1 cellular context compared by ENCODE assay signal in the genomic region with DNA sequence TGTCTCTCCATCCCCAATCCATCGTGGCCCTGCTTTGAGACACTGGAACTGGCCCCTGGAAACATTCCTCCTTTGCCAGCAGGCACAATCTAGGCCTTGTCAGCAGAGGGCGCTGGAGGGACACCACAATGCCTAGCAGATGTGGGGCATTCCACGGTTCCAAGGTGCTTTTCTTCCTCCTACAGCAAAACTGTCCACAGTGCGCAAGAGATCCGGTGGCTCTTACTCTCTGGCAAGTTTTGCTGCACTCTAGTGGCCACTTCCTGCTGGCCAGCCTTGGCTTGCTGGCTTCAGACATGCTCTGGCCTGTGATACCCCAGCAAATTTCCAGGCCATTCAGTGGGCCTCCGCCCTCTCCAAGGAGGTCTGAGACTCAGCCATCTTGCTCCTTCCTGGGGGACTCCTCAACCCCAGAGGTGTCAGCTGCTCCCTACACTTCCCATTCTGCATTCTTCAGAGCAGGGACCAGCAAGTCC.
TF ChIP-seq lines count a peak whose summit lies in the region.

No MANE protein-coding gene starts in this region.

TF ChIP-seq in GM12878, 131 proteins besides CTCF, POLR2A, EP300 and RAD21 (continued from another document):
- TF ChIP-seq GATAD2B (conservative IDR thresholded peaks at IDR 0.05; ENCODE audit: low read depth) (0 out of 2 replicates have a peak, but pooled peaks have one; percentile 30), CREM (IDR thresholded peaks at IDR 0.05; ENCODE audit: low read depth) (no peak), FOXM1 (IDR thresholded peaks at IDR 0.05; ENCODE audit: low read depth, low read length) (peak; percentile 45; the same call in 1 of the 2 replicates), IKZF1 (conservative IDR thresholded peaks at IDR 0.05) (peak; percentile 69)
- TF ChIP-seq, protein P1, sequence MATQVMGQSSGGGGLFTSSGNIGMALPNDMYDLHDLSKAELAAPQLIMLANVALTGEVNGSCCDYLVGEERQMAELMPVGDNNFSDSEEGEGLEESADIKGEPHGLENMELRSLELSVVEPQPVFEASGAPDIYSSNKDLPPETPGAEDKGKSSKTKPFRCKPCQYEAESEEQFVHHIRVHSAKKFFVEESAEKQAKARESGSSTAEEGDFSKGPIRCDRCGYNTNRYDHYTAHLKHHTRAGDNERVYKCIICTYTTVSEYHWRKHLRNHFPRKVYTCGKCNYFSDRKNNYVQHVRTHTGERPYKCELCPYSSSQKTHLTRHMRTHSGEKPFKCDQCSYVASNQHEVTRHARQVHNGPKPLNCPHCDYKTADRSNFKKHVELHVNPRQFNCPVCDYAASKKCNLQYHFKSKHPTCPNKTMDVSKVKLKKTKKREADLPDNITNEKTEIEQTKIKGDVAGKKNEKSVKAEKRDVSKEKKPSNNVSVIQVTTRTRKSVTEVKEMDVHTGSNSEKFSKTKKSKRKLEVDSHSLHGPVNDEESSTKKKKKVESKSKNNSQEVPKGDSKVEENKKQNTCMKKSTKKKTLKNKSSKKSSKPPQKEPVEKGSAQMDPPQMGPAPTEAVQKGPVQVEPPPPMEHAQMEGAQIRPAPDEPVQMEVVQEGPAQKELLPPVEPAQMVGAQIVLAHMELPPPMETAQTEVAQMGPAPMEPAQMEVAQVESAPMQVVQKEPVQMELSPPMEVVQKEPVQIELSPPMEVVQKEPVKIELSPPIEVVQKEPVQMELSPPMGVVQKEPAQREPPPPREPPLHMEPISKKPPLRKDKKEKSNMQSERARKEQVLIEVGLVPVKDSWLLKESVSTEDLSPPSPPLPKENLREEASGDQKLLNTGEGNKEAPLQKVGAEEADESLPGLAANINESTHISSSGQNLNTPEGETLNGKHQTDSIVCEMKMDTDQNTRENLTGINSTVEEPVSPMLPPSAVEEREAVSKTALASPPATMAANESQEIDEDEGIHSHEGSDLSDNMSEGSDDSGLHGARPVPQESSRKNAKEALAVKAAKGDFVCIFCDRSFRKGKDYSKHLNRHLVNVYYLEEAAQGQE (IDR thresholded peaks at IDR 0.05; ENCODE audit: low read depth, low read length) = no peak
